Comparison of ENCODE assay signal across 32 cellular contexts in genomic region chr4:84931274-84931673, GRCh38.
"Had no signal": no experiment of that assay in that cellular context is flagged by ENCODE, and none has a peak within 500 bp of the region (broad histone marks: within the 10 kb centered on the region; RNA-seq: fewer than 3 reads in every experiment).

No MANE protein-coding gene starts in this region.

- ATAC-seq: activated naive CD8-positive, alpha-beta T cell treated with anti-CD3 and anti-CD28 coated beads, Interleukin-2, amount 50 U/mL, for 24 hours; activated T-cell treated with anti-CD3 and anti-CD28 coated beads, Interleukin-2, amount 50 U/mL, for 4 hours; Panc1 had no signal

- H3K4me3 ChIP-seq: SJCRH30, SK-N-MC had no signal

- DNase-seq: activated B cell treated with CpG ODN at 0.5 μM for 24 hours; activated CD4-positive, alpha-beta memory T cell treated with anti-CD3 and anti-CD28 coated beads for 36 hours; activated CD4-positive, alpha-beta T cell treated with anti-CD3 and anti-CD28 coated beads for 4 hours; activated CD4-positive, alpha-beta T cell treated with anti-CD3 and anti-CD28 coated beads, Interleukin-2, amount 50 U/mL, for 1 hour; activated CD4-positive, CD25-positive, alpha-beta regulatory T cell treated with anti-CD3 and anti-CD28 coated beads, Interleukin-2, amount 50 U/mL, for 72 hours; activated CD8-positive, alpha-beta memory T cell treated with anti-CD3 and anti-CD28 coated beads, Interleukin-2, amount 50 U/mL, for 4 hours; activated naive CD4-positive, alpha-beta T cell treated with anti-CD3 and anti-CD28 coated beads, Interleukin-2, amount 10 ng/mL, durations not matched to agents 7 days and 5 days; activated naive CD8-positive, alpha-beta T cell treated with anti-CD3 and anti-CD28 coated beads, Interleukin-2, amount 50 U/mL, for 24 hours; activated T-cell treated with anti-CD3 and anti-CD28 coated beads for 4 hours; activated T-cell treated with anti-CD3 and anti-CD28 coated beads, Interleukin-2, amount 50 U/mL, for 4 hours; amniotic stem cell; aorta; brain microvascular endothelial cell; Karpas-422; NCI-H1105; NCI-H1417 treated with DMSO at 0.1 percent for 48 hours; NCI-H187 treated with DMSO at 0.1 percent for 48 hours; NCI-H2081; NCI-H2171 treated with DMSO at 0.1 percent for 48 hours; NCI-H226; NCI-H446 treated with DMSO at 0.1 percent for 48 hours; NCI-H524; NCI-H69; NCI-H82; SHP77; SJCRH30; T1000 had no signal

- H3K36me3 Mint-ChIP-seq: activated CD4-positive, alpha-beta memory T cell treated with anti-CD3 and anti-CD28 coated beads for 36 hours; activated naive CD4-positive, alpha-beta T cell treated with anti-CD3 and anti-CD28 coated beads, Interleukin-2, amount 10 ng/mL, durations not matched to agents 7 days and 5 days; activated naive CD8-positive, alpha-beta T cell had no signal

- H3K27ac ChIP-seq: brain microvascular endothelial cell, SJCRH30 had no signal

- H3K9me3 Mint-ChIP-seq: activated CD4-positive, alpha-beta memory T cell treated with anti-CD3 and anti-CD28 coated beads for 36 hours; activated naive CD4-positive, alpha-beta T cell treated with anti-CD3 and anti-CD28 coated beads, Interleukin-2, amount 10 ng/mL, durations not matched to agents 7 days and 5 days; activated naive CD8-positive, alpha-beta T cell treated with anti-CD3 and anti-CD28 coated beads, Interleukin-2, amount 50 U/mL, for 24 hours; activated T-cell treated with anti-CD3 and anti-CD28 coated beads, Interleukin-2, amount 50 U/mL, for 4 hours; activated T-helper 1 cell treated with anti-CD3 and anti-CD28 coated beads, Interleukin-12 subunit alpha, Interleukin-12 subunit beta, Interleukin-2, Interleukin-4 antibody, amounts not matched to agents 30 ng/mL and 10 ng/mL and 1 ng/mL, durations not matched to agents 14 hours and 24 hours and 36 hours; central memory CD8-positive, alpha-beta T cell had no signal

- H3K27ac Mint-ChIP-seq: activated B cell treated with CpG ODN at 0.5 μM for 24 hours; activated CD4-positive, alpha-beta memory T cell treated with anti-CD3 and anti-CD28 coated beads for 36 hours; activated naive CD4-positive, alpha-beta T cell treated with anti-CD3 and anti-CD28 coated beads, Interleukin-2, amount 10 ng/mL, durations not matched to agents 7 days and 5 days; activated naive CD8-positive, alpha-beta T cell; activated naive CD8-positive, alpha-beta T cell treated with anti-CD3 and anti-CD28 coated beads, Interleukin-2, amount 50 U/mL, for 24 hours; activated T-helper 1 cell treated with anti-CD3 and anti-CD28 coated beads, Interleukin-12 subunit alpha, Interleukin-12 subunit beta, Interleukin-2, Interleukin-4 antibody, amounts not matched to agents 30 ng/mL and 10 ng/mL and 1 ng/mL, durations not matched to agents 14 hours and 24 hours and 36 hours had no signal

- H3K27me3 ChIP-seq: brain microvascular endothelial cell, SJCRH30 had no signal

- H3K4me1 ChIP-seq: SJCRH30 had no signal

- H3K27me3 Mint-ChIP-seq: activated B cell treated with CpG ODN at 0.5 μM for 24 hours; activated CD4-positive, alpha-beta memory T cell treated with anti-CD3 and anti-CD28 coated beads for 36 hours; activated naive CD4-positive, alpha-beta T cell treated with anti-CD3 and anti-CD28 coated beads, Interleukin-2, amount 10 ng/mL, durations not matched to agents 7 days and 5 days; activated naive CD8-positive, alpha-beta T cell treated with anti-CD3 and anti-CD28 coated beads, Interleukin-2, amount 50 U/mL, for 24 hours; central memory CD8-positive, alpha-beta T cell had no signal

- H3K4me1 Mint-ChIP-seq: activated B cell treated with CpG ODN at 0.5 μM for 24 hours; activated naive CD4-positive, alpha-beta T cell treated with anti-CD3 and anti-CD28 coated beads, Interleukin-2, amount 10 ng/mL, durations not matched to agents 7 days and 5 days; activated naive CD8-positive, alpha-beta T cell treated with anti-CD3 and anti-CD28 coated beads, Interleukin-2, amount 50 U/mL, for 24 hours; central memory CD8-positive, alpha-beta T cell had no signal

- H3K4me3 Mint-ChIP-seq: activated B cell treated with CpG ODN at 0.5 μM for 24 hours; activated CD4-positive, alpha-beta memory T cell treated with anti-CD3 and anti-CD28 coated beads for 36 hours; activated naive CD4-positive, alpha-beta T cell treated with anti-CD3 and anti-CD28 coated beads, Interleukin-2, amount 10 ng/mL, durations not matched to agents 7 days and 5 days; activated naive CD8-positive, alpha-beta T cell; activated naive CD8-positive, alpha-beta T cell treated with anti-CD3 and anti-CD28 coated beads, Interleukin-2, amount 50 U/mL, for 24 hours; activated T-cell treated with anti-CD3 and anti-CD28 coated beads, Interleukin-2, amount 50 U/mL, for 4 hours; activated T-helper 1 cell treated with anti-CD3 and anti-CD28 coated beads, Interleukin-12 subunit alpha, Interleukin-12 subunit beta, Interleukin-2, Interleukin-4 antibody, amounts not matched to agents 30 ng/mL and 10 ng/mL and 1 ng/mL, durations not matched to agents 14 hours and 24 hours and 36 hours; central memory CD8-positive, alpha-beta T cell had no signal
